In genomic region chr6:45614488-45615285, GRCh38 we compare ENCODE assay signal across 20 cellular contexts.
DNase-seq lines count a peak whose midpoint lies in the region; ATAC-seq, FAIRE-seq and TF ChIP-seq lines count a peak whose summit lies in the region.
"Had no signal": no experiment of that assay in that cellular context is flagged by ENCODE, and none has a peak within 500 bp of the region (broad histone marks: within the 10 kb centered on the region; RNA-seq: fewer than 3 reads in every experiment).

No MANE protein-coding gene starts in this region.

- no peak overlapping the region for H3K9ac ChIP-seq in GM12878 (ENCODE audit: control insufficient read depth, insufficient read depth, low read length)

- peaks cover 8% of the 10 kb centered on the region for H3K4me1 Mint-ChIP-seq in activated naive CD8-positive, alpha-beta T cell treated with anti-CD3 and anti-CD28 coated beads for 36 hours

- WGBS in GM12878 (ENCODE audit: insufficient coverage, insufficient replicate concordance, low lambda C conversion rate, missing lambda C conversion rate) = 17% methylated on average over 4 of the region's 4 CpGs

- SMC1A ChIA-PET in GM12878 (lab: Charles Lee; ENCODE audit: uncharacterized antibody, unreplicated experiment) = no interaction called here

- BruUV-seq in GM12878 (replicated peaks; lab: Mats Ljungman, UMichigan) = no TSS peak

- no peak overlapping the region for H3K4me3 Mint-ChIP-seq in activated naive CD8-positive, alpha-beta T cell treated with anti-CD3 and anti-CD28 coated beads for 36 hours
- H3K4me3 Mint-ChIP-seq: activated B cell treated with CpG ODN at 0.5 μM for 24 hours; immature natural killer cell; T-helper 2 cell treated with Interferon-gamma antibody and Interleukin-4, amounts not matched to agents 5 μg/mL and 100 μg/mL, for 36 hours had no signal

- RAD21 ChIA-PET in GM12878 (lab: Charles Lee; ENCODE audit: unreplicated experiment) = no interaction called here

- FAIRE-seq in GM12878 (lab: Jason Lieb, UNC) = no peak
- FAIRE-seq: GM18507 had no signal

- in situ Hi-C loops in GM12878 (cut with MboI) = no loop called here

- H3K36me3 Mint-ChIP-seq in activated naive CD8-positive, alpha-beta T cell treated with anti-CD3 and anti-CD28 coated beads for 36 hours = no peaks in the 10 kb centered on the region

- no peak overlapping the region for H2AFZ ChIP-seq in GM12878 (ENCODE audit: control insufficient read depth, low read depth, low read length)

- H3K4me3 ChIP-seq in GM12878 = no peak overlapping the region
- H3K4me3 ChIP-seq: lower lobe of right lung, upper lobe of right lung had no signal

- H3K27me3 Mint-ChIP-seq in activated naive CD8-positive, alpha-beta T cell treated with anti-CD3 and anti-CD28 coated beads for 36 hours = no peaks in the 10 kb centered on the region

- no peak overlapping the region for H3K27ac ChIP-seq in GM12878 (ENCODE audit: control insufficient read depth, insufficient read depth)
- H3K27ac ChIP-seq: lower lobe of right lung, SK-N-MC, upper lobe of right lung had no signal

- CTCF ChIA-PET in GM12878 (lab: Yijun Ruan, JAX) = no interaction called here

- no peaks in the 10 kb centered on the region for H3K4me1 ChIP-seq in GM12878 (ENCODE audit: control insufficient read depth, insufficient read depth, low read length)
- H3K4me1 ChIP-seq: lower lobe of right lung, upper lobe of right lung had no signal

- H3K9me3 Mint-ChIP-seq in activated naive CD8-positive, alpha-beta T cell treated with anti-CD3 and anti-CD28 coated beads for 36 hours = no peaks in the 10 kb centered on the region
- H3K9me3 Mint-ChIP-seq: activated B cell treated with CpG ODN at 0.5 μM for 24 hours, immature natural killer cell had no signal

- H3K27ac Mint-ChIP-seq in activated naive CD8-positive, alpha-beta T cell treated with anti-CD3 and anti-CD28 coated beads for 36 hours = no peak overlapping the region
- H3K27ac Mint-ChIP-seq: activated B cell treated with CpG ODN at 0.5 μM for 24 hours; activated naive CD4-positive, alpha-beta T cell treated with anti-CD3 and anti-CD28 coated beads, Interleukin-2, amount 50 U/mL, for 72 hours; immature natural killer cell; T-helper 2 cell treated with Interferon-gamma antibody and Interleukin-4, amounts not matched to agents 5 μg/mL and 100 μg/mL, for 36 hours had no signal

- no peaks in the 10 kb centered on the region for H3K27me3 ChIP-seq in GM12878 (replicated peaks in 1 of 2; ENCODE audit: control insufficient read depth in 2 of 2, insufficient read depth in 2 of 2, low read length in 1 of 2)
- H3K27me3 ChIP-seq: upper lobe of right lung had no signal

- TF ChIP-seq RAD21 in GM12878 (IDR thresholded peaks at IDR 0.05; ENCODE audit: insufficient read depth, low read depth, low read length) = no peak

- H3K79me2 ChIP-seq in GM12878 (ENCODE audit: control insufficient read depth, insufficient read depth, low read length) = no peaks in the 10 kb centered on the region

- TF ChIP-seq CTCF in GM12878 (IDR thresholded peaks at IDR 0.05 in 2 of 3, conservative IDR thresholded peaks at IDR 0.05 in 1 of 3; ENCODE audit: control insufficient read depth in 2 of 3, extremely low read depth in 1 of 3, insufficient read depth in 1 of 3, low read depth in 3 of 3, low read length in 3 of 3) = no peak

- ATAC-seq in GM12878 = no peak
- no peak for ATAC-seq in left cardiac atrium
- no peak for ATAC-seq in HG02973 (IDR thresholded peaks at IDR 0.05; ENCODE audit: unreplicated experiment)
- ATAC-seq: Panc1 had no signal

- intact Hi-C loops in GM12878 (cut with micrococcal nuclease; ENCODE audit: unreplicated experiment) = no loop called here
- intact Hi-C loops in left cardiac atrium (cut with DNase I) = no loop called here

- POLR2A ChIA-PET in GM12878 (lab: Charles Lee) = no interaction called here

- TF ChIP-seq POLR2A in GM12878 (IDR thresholded peaks at IDR 0.05; ENCODE audit: low read depth, low read length) = no peak

- no peaks in the 10 kb centered on the region for H4K20me1 ChIP-seq in GM12878 (ENCODE audit: control insufficient read depth, insufficient read depth)

- DNase-seq in HCEC 1CT (peak; percentile 37), MV-4-11 (lab: John Stamatoyannopoulos, UW) (peak; percentile 42), GM12878 (ENCODE audit: low read depth, low spot score) (no peak), iris pigment epithelial cell (ENCODE audit: low read depth) (peak; percentile 44), left cardiac atrium (no peak)
- DNase-seq in activated naive CD8-positive, alpha-beta T cell treated with anti-CD3 and anti-CD28 coated beads for 36 hours = no peak
- DNase-seq: activated B cell treated with CpG ODN at 0.5 μM for 24 hours; effector memory CD4-positive, alpha-beta T cell; immature natural killer cell; lower lobe of right lung; NCI-H1694 treated with DMSO at 0.1 percent for 48 hours; NCI-H82; stimulated activated CD4-positive, alpha-beta T cell treated with anti-CD3 and anti-CD28 coated beads, Interleukin-4, amount 100 ng/mL, for 4 hours; upper lobe of right lung had no signal

- no peaks in the 10 kb centered on the region for H3K9me3 ChIP-seq in GM12878 (replicated peaks; ENCODE audit: control insufficient read depth, insufficient read depth, low read length)
- H3K9me3 ChIP-seq: lower lobe of right lung, upper lobe of right lung had no signal

- TF ChIP-seq EP300 in GM12878 (IDR thresholded peaks at IDR 0.05; ENCODE audit: borderline replicate concordance in 1 of 2, control insufficient read depth in 1 of 2, low read depth in 2 of 2, low read length in 2 of 2) = no peak

- H3K36me3 ChIP-seq in GM12878 (ENCODE audit: control insufficient read depth in 2 of 2, insufficient read depth in 2 of 2, low read length in 1 of 2) = no peaks in the 10 kb centered on the region
- H3K36me3 ChIP-seq: lower lobe of right lung, upper lobe of right lung had no signal

- no peak overlapping the region for H3K4me2 ChIP-seq in GM12878 (ENCODE audit: control insufficient read depth, insufficient read depth)

TF ChIP-seq in GM12878, 131 proteins besides CTCF, POLR2A, EP300 and RAD21:
- no peak for TF ChIP-seq HCFC1 (IDR thresholded peaks at IDR 0.05; ENCODE audit: low read length)
- peak; percentile 20; the same call in 1 of the 2 replicates for TF ChIP-seq SPI1 (IDR thresholded peaks at IDR 0.05; ENCODE audit: borderline replicate concordance, insufficient read depth, low read depth, low read length)
TF ChIP-seq in GM12878: peak in this region for 1.

Comparison
In these comparisons a context has a peak if more than half of its experiments do, and no peak if none do; other contexts are left out.
1. DNase-seq: peak in HCEC 1CT (single experiment), MV-4-11 (single experiment) and iris pigment epithelial cell (single experiment); none in GM12878 (single experiment), left cardiac atrium (single experiment) and activated naive CD8-positive, alpha-beta T cell treated with anti-CD3 and anti-CD28 coated beads for 36 hours (single experiment).